ENCODE assay signal across 19 cellular contexts in genomic region chr1:19115082-19115808, GRCh38.
"Had no signal": no experiment of that assay in that cellular context is flagged by ENCODE, and none has a peak within 500 bp of the region (broad histone marks: within the 10 kb centered on the region; RNA-seq: fewer than 3 reads in every experiment).

No MANE protein-coding gene starts in this region.

- ATAC-seq: effector memory CD8-positive, alpha-beta T cell; foreskin keratinocyte; left cardiac atrium; lower lobe of right lung; natural killer cell treated with Interleukin-12 subunit alpha and Interleukin-12 subunit beta and Interleukin-15 and Interleukin-18, amount 100 ng/mL, for 72 hours had no signal

- H3K27ac Mint-ChIP-seq: dendritic cell treated with granulocyte-macrophage colony-stimulating factor and Interleukin-4, amounts not matched to agents 40 ng/mL and 50 ng/mL, for 4 days; natural killer cell treated with Interleukin-12 subunit alpha and Interleukin-12 subunit beta and Interleukin-15 and Interleukin-18, amount 100 ng/mL, for 72 hours had no signal

- H3K27me3 Mint-ChIP-seq: dendritic cell treated with granulocyte-macrophage colony-stimulating factor and Interleukin-4, amounts not matched to agents 40 ng/mL and 50 ng/mL, for 4 days; effector memory CD8-positive, alpha-beta T cell; natural killer cell treated with Interleukin-12 subunit alpha and Interleukin-12 subunit beta and Interleukin-15 and Interleukin-18, amount 100 ng/mL, for 72 hours had no signal

- H3K9me3 Mint-ChIP-seq: dendritic cell treated with granulocyte-macrophage colony-stimulating factor and Interleukin-4, amounts not matched to agents 40 ng/mL and 50 ng/mL, for 4 days; effector memory CD8-positive, alpha-beta T cell; natural killer cell treated with Interleukin-12 subunit alpha and Interleukin-12 subunit beta and Interleukin-15 and Interleukin-18, amount 100 ng/mL, for 72 hours had no signal

- FAIRE-seq: colon, endothelial cell of umbilical vein, kidney, small intestine had no signal

- DNase-seq: cerebellar nuclear complex; effector memory CD8-positive, alpha-beta T cell; erythroblast; foreskin keratinocyte; kidney; left cardiac atrium; left ventricle myocardium inferior; lower lobe of right lung; mesenchymal stem cell; midbrain; occipital lobe; small intestine; stimulated activated CD4-positive, alpha-beta T cell treated with anti-CD3 and anti-CD28 coated beads, Interleukin-12 subunit alpha, Interleukin-12 subunit beta, amount 100 ng/mL, for 4 hours; stomach; transverse colon had no signal

- H3K4me3 Mint-ChIP-seq: dendritic cell treated with granulocyte-macrophage colony-stimulating factor and Interleukin-4, amounts not matched to agents 40 ng/mL and 50 ng/mL, for 4 days; effector memory CD8-positive, alpha-beta T cell; natural killer cell treated with Interleukin-12 subunit alpha and Interleukin-12 subunit beta and Interleukin-15 and Interleukin-18, amount 100 ng/mL, for 72 hours had no signal
